18 cellular contexts compared by ENCODE assay signal in the genomic region with DNA sequence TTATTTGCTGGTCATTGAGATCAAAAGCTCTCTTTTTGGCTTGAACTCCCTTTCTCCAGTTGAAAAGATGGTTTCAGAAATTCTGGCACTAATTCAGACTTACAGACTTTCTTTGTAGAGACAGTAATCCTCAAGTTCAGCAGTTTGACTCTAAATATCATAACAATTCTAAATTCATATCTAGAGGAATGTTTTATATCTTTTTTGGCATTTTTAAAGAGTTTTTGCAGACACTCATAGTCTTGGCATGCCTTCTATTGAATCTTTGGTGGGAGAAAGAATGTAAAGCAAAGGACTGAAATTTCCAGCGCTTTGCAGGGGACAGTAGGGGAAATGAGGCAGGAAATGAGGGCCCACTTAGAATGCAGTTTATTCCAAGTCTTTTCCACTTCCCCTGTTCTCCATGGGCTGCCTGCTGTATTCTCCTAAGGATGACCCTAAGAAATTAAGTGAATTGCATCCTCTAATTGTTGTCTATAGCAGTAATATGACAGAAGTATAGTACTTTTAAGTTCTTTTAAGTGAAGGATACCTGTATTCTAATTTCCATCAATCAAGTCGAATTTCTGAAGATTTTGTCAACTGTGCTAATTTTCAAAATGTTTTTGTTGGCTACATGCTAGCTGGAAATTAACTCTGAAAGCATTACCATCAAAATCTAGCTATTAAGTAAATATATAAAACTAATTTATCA. TPM values are rescaled to one million over a fixed set of nuclear protein-coding genes. Genes with fewer than 3 reads are reported as not detected.
DNase-seq lines count a peak whose midpoint lies in the region; ATAC-seq, FAIRE-seq and TF ChIP-seq lines count a peak whose summit lies in the region.
"Had no signal": no experiment of that assay in that cellular context is flagged by ENCODE, and none has a peak within 500 bp of the region (broad histone marks: within the 10 kb centered on the region; RNA-seq: fewer than 3 reads in every experiment).

No MANE protein-coding gene starts in this region.

- no peak for FAIRE-seq in endothelial cell of umbilical vein (lab: Jason Lieb, UNC)
- FAIRE-seq in RCC 7860 (lab: Jason Lieb, UNC), result no peak

- no TSS peak for BruUV-seq in endothelial cell of umbilical vein (replicated peaks; lab: Mats Ljungman, UMichigan)

- peak overlapping the region in 3 of 4 donors; percentile 8 to 22 (median 16) for H3K4me3 Mint-ChIP-seq in CD4-positive, CD25-positive, alpha-beta regulatory T cell
- H3K4me3 Mint-ChIP-seq in nephron, result peak overlapping the region in 1 of 3 experiments; percentile 2
- H3K4me3 Mint-ChIP-seq: activated CD4-positive, alpha-beta memory T cell treated with anti-CD3 and anti-CD28 coated beads, Interleukin-2, amount 10 ng/mL, durations not matched to agents 7 days and 5 days; naive thymus-derived CD8-positive, alpha-beta T cell had no signal

- no peak overlapping the region for H3K9ac ChIP-seq in endothelial cell of umbilical vein (replicated peaks; ENCODE audit: extremely low read depth, insufficient read depth, low read length)
- H3K9ac ChIP-seq: BLaER1 had no signal

- peaks cover 4% of the 10 kb centered on the region for H3K79me2 ChIP-seq in endothelial cell of umbilical vein (ENCODE audit: control insufficient read depth, insufficient read depth, low read length)

- POLR2A ChIA-PET in endothelial cell of umbilical vein (lab: Charles Lee), result no interaction called here

- peaks cover 2% of the 10 kb centered on the region for H3K36me3 ChIP-seq in CD4-positive, CD25-positive, alpha-beta regulatory T cell (ENCODE audit: control insufficient read depth, insufficient read depth, low read length)
- H3K36me3 ChIP-seq in endothelial cell of umbilical vein (ENCODE audit: control insufficient read depth in 2 of 2, extremely low read depth in 1 of 2, insufficient read depth in 2 of 2, low read length in 2 of 2), result no peaks in the 10 kb centered on the region
- H3K36me3 ChIP-seq: BLaER1, esophagus muscularis mucosa had no signal

- ATAC-seq in CD4-positive, CD25-positive, alpha-beta regulatory T cell (ENCODE audit: low read depth in 2 of 2), result no peak
- no peak for ATAC-seq in GM21423 (IDR thresholded peaks at IDR 0.05; ENCODE audit: unreplicated experiment)
- ATAC-seq: left cardiac atrium; naive thymus-derived CD8-positive, alpha-beta T cell; Panc1 had no signal

- no peak overlapping the region for H3K4me2 ChIP-seq in endothelial cell of umbilical vein (ENCODE audit: insufficient read depth, low read length)
- H3K4me2 ChIP-seq: BLaER1 had no signal

- H3K36me3 Mint-ChIP-seq in CD4-positive, CD25-positive, alpha-beta regulatory T cell, result peaks cover 22% of the 10 kb centered on the region
- peaks cover 28% of the 10 kb centered on the region for H3K36me3 Mint-ChIP-seq in nephron (ENCODE audit: low read depth)

- no peaks in the 10 kb centered on the region for H3K9me3 ChIP-seq in CD4-positive, CD25-positive, alpha-beta regulatory T cell (ENCODE audit: control insufficient read depth in 2 of 2, low read length in 2 of 2)
- no peaks in the 10 kb centered on the region for H3K9me3 ChIP-seq in endothelial cell of umbilical vein (replicated peaks; ENCODE audit: control insufficient read depth, insufficient read depth, low read length)
- H3K9me3 ChIP-seq: BLaER1, esophagus muscularis mucosa had no signal

- no peaks in the 10 kb centered on the region for H3K9me3 Mint-ChIP-seq in CD4-positive, CD25-positive, alpha-beta regulatory T cell
- H3K9me3 Mint-ChIP-seq in nephron, result no peaks in the 10 kb centered on the region
- H3K9me3 Mint-ChIP-seq: activated CD4-positive, alpha-beta memory T cell treated with anti-CD3 and anti-CD28 coated beads, Interleukin-2, amount 10 ng/mL, durations not matched to agents 7 days and 5 days; naive thymus-derived CD8-positive, alpha-beta T cell had no signal

- DNase-seq in CD4-positive, CD25-positive, alpha-beta regulatory T cell, result no peak
- peak; percentile 37 for DNase-seq in NCI-H226
- peak; percentile 30 for DNase-seq in endothelial cell of umbilical vein (ENCODE audit: low read depth, low spot score)
- no peak for DNase-seq in RCC 7860 (ENCODE audit: low spot score)
- no peak for DNase-seq in AML-193 (lab: John Stamatoyannopoulos, UW)
- no peak for DNase-seq in activated naive CD4-positive, alpha-beta T cell treated with anti-CD3 and anti-CD28 coated beads, Interleukin-2, amount 50 U/mL, for 16 hours
- DNase-seq: activated CD4-positive, alpha-beta memory T cell treated with anti-CD3 and anti-CD28 coated beads, Interleukin-2, amount 10 ng/mL, durations not matched to agents 7 days and 5 days; anterior cingulate cortex; hypothalamus; left cardiac atrium; naive thymus-derived CD8-positive, alpha-beta T cell; NCI-H2107; NCI-H748 treated with DMSO at 0.1 percent for 48 hours had no signal

- H3K4me1 Mint-ChIP-seq in CD4-positive, CD25-positive, alpha-beta regulatory T cell, result peaks cover 65 to 86% (median 81%) of the 10 kb centered on the region in 4 donors
- peaks cover 53% of the 10 kb centered on the region for H3K4me1 Mint-ChIP-seq in nephron

- H3K9me1 ChIP-seq in endothelial cell of umbilical vein (replicated peaks; ENCODE audit: control insufficient read depth, extremely low read depth, insufficient read depth, low read length), result no peaks in the 10 kb centered on the region

- TF ChIP-seq POLR2A in endothelial cell of umbilical vein (IDR thresholded peaks at IDR 0.05; ENCODE audit: low read depth, low read length), result no peak

- H3K4me1 ChIP-seq in CD4-positive, CD25-positive, alpha-beta regulatory T cell (ENCODE audit: control insufficient read depth, insufficient read depth, low read length, poor library complexity, severe bottlenecking), result peaks cover 68% of the 10 kb centered on the region
- H3K4me1 ChIP-seq in endothelial cell of umbilical vein (ENCODE audit: control insufficient read depth, extremely low read depth, insufficient read depth, low read length), result peaks cover 7% of the 10 kb centered on the region

- H3K27ac ChIP-seq in CD4-positive, CD25-positive, alpha-beta regulatory T cell (ENCODE audit: insufficient read depth, low read length, poor library complexity, severe bottlenecking), result no peak overlapping the region
- no peak overlapping the region for H3K27ac ChIP-seq in endothelial cell of umbilical vein (ENCODE audit: insufficient read depth, low read depth, low read length)
- H3K27ac ChIP-seq: BLaER1, esophagus muscularis mucosa had no signal

- H3K27ac Mint-ChIP-seq in CD4-positive, CD25-positive, alpha-beta regulatory T cell, result peak overlapping the region in 2 of 3 donors; percentile 28 to 75
- H3K27ac Mint-ChIP-seq in nephron, result peak overlapping the region; percentile 72 to 96 (median 85)
- H3K27ac Mint-ChIP-seq: activated CD4-positive, alpha-beta memory T cell treated with anti-CD3 and anti-CD28 coated beads, Interleukin-2, amount 10 ng/mL, durations not matched to agents 7 days and 5 days had no signal

- CTCF ChIA-PET in endothelial cell of umbilical vein (lab: Charles Lee), result interaction anchor here (0.6 kb wide), 1 partner anchor 420 kb away, joined by 3 read pairs; no protein-coding TSS in a partner anchor

- no peaks in the 10 kb centered on the region for H3K27me3 Mint-ChIP-seq in CD4-positive, CD25-positive, alpha-beta regulatory T cell
- H3K27me3 Mint-ChIP-seq in nephron (ENCODE audit: low read depth), result no peaks in the 10 kb centered on the region
- H3K27me3 Mint-ChIP-seq: activated CD4-positive, alpha-beta memory T cell treated with anti-CD3 and anti-CD28 coated beads, Interleukin-2, amount 10 ng/mL, durations not matched to agents 7 days and 5 days; naive thymus-derived CD8-positive, alpha-beta T cell had no signal

- intact Hi-C loops in endothelial cell of umbilical vein (cut with micrococcal nuclease), result no loop called here

- H3K27me3 ChIP-seq in CD4-positive, CD25-positive, alpha-beta regulatory T cell (ENCODE audit: control insufficient read depth, insufficient read depth, low read length), result no peaks in the 10 kb centered on the region
- no peaks in the 10 kb centered on the region for H3K27me3 ChIP-seq in endothelial cell of umbilical vein (ENCODE audit: control insufficient read depth in 2 of 2, insufficient read depth in 2 of 2, low read length in 2 of 2)
- H3K27me3 ChIP-seq: BLaER1, esophagus muscularis mucosa had no signal

- H2AFZ ChIP-seq in endothelial cell of umbilical vein (ENCODE audit: low read depth, low read length), result no peak overlapping the region

- no peak for TF ChIP-seq CTCF in endothelial cell of umbilical vein (IDR thresholded peaks at IDR 0.05; ENCODE audit: extremely low read depth in 1 of 2, insufficient read depth in 1 of 2, low read depth in 1 of 2, low read length in 2 of 2)
- no peak for TF ChIP-seq CTCF in nephron (IDR thresholded peaks at IDR 0.05; ENCODE audit: unreplicated experiment in 3 of 3)

- H4K20me1 ChIP-seq in endothelial cell of umbilical vein (replicated peaks; ENCODE audit: control insufficient read depth, extremely low read depth, insufficient read depth, low read length), result no peaks in the 10 kb centered on the region

- H3K4me3 ChIP-seq in CD4-positive, CD25-positive, alpha-beta regulatory T cell (ENCODE audit: low read depth, low read length), result no peak overlapping the region
- no peak overlapping the region for H3K4me3 ChIP-seq in endothelial cell of umbilical vein (replicated peaks in 1 of 3; ENCODE audit: insufficient read depth in 1 of 3, low read depth in 1 of 3, low read length in 3 of 3)
- H3K4me3 ChIP-seq: BLaER1, esophagus muscularis mucosa had no signal

- dilution Hi-C loops in endothelial cell of umbilical vein (cut with MboI; ENCODE audit: extremely low pct_ligation_motif_present, low sequenced_read_pairs), result no loop called here

TF ChIP-seq in endothelial cell of umbilical vein, 7 proteins besides CTCF, POLR2A, EP300 and RAD21:
- no peak for TF ChIP-seq EZH2 (IDR thresholded peaks at IDR 0.05; ENCODE audit: borderline replicate concordance, low read depth, low read length, severe bottlenecking)

RNA-seq across cellular contexts. Expression of a gene that starts 31.5 kb away (rescaled TPM):
- total RNA-seq in CD4-positive, CD25-positive, alpha-beta regulatory T cell, result 293 TPM
- 10 to 100 TPM; 83.7 to 92.7 (median 89.7) TPM for polyA plus RNA-seq in CD4-positive, CD25-positive, alpha-beta regulatory T cell
- total RNA-seq in endothelial cell of umbilical vein, result 30.8 and 32.0 TPM in 2 replicates
- polyA plus RNA-seq in endothelial cell of umbilical vein, result 11.1 and 13.3 TPM in 2 replicates
- polyA plus RNA-seq in endothelial cell of umbilical vein (2011; cell fraction: cytosol; rRNA removed), result 13.3 and 13.4 TPM in 2 replicates
- 32.8 and 41.2 TPM in 2 replicates for polyA plus RNA-seq in endothelial cell of umbilical vein (2011; cell fraction: nucleus; rRNA removed)
- 14.7 and 21.6 TPM in 2 replicates for polyA plus RNA-seq in endothelial cell of umbilical vein (2012)
- polyA minus RNA-seq in endothelial cell of umbilical vein, result 40.5 and 42.8 TPM in 2 replicates
- polyA minus RNA-seq in endothelial cell of umbilical vein (2011; cell fraction: cytosol; rRNA and poly(A)+ RNA removed), result 19.7 TPM
- polyA minus RNA-seq in endothelial cell of umbilical vein (2011; cell fraction: nucleus; rRNA and poly(A)+ RNA removed), result 37.8 and 48.9 TPM in 2 replicates

Comparison
In these comparisons a context has a peak if more than half of its experiments do, and no peak if none do; other contexts are left out.
1. DNase-seq: peak in NCI-H226 (single experiment) and endothelial cell of umbilical vein (single experiment); none in CD4-positive, CD25-positive, alpha-beta regulatory T cell (0 of 3), RCC 7860 (single experiment), AML-193 (0 of 2) and activated naive CD4-positive, alpha-beta T cell treated with anti-CD3 and anti-CD28 coated beads, Interleukin-2, amount 50 U/mL, for 16 hours (single experiment).